In genomic region chr2:125886153-125886552, GRCh38 we compare ENCODE assay signal across 11 cellular contexts.
"Had no signal": no experiment of that assay in that cellular context is flagged by ENCODE, and none has a peak within 500 bp of the region (broad histone marks: within the 10 kb centered on the region; RNA-seq: fewer than 3 reads in every experiment).

No MANE protein-coding gene starts in this region.

- FAIRE-seq: H1, H54 had no signal

- H3K9ac ChIP-seq: GM23248 had no signal

- H3K9me3 ChIP-seq: HAP-1 had no signal

- ATAC-seq: GM23338, HCT116 had no signal

- H3K36me3 ChIP-seq: HAP-1 had no signal

- DNase-seq: GM23248, GOT3, H7, H9, HCEC 1CT, HFFc6 had no signal

- H2AFZ ChIP-seq: GM23248, GM23338 had no signal

- H3K4me3 ChIP-seq: GM23248, GM23338, HAP-1 had no signal

- H3K4me1 ChIP-seq: HAP-1 had no signal

- H3K4me2 ChIP-seq: GM23338 had no signal

- H3K27ac ChIP-seq: GM23248 had no signal
